10 cellular contexts compared by ENCODE assay signal in genomic region chr7:73885975-73886798, GRCh38. TPM values are rescaled to one million over a fixed set of nuclear protein-coding genes. Genes with fewer than 3 reads are reported as not detected.
DNase-seq lines count a peak whose midpoint lies in the region; ATAC-seq and TF ChIP-seq lines count a peak whose summit lies in the region.
"Had no signal": no experiment of that assay in that cellular context is flagged by ENCODE, and none has a peak within 500 bp of the region (broad histone marks: within the 10 kb centered on the region; RNA-seq: fewer than 3 reads in every experiment).

No MANE protein-coding gene starts in this region.

- no peaks in the 10 kb centered on the region for H3K27me3 ChIP-seq in BLaER1 treated with 17β-estradiol and CSF1 and Interleukin-3, amounts not matched to agents 10 nM and 100 nM
- no peaks in the 10 kb centered on the region for H3K27me3 ChIP-seq in right atrium auricular region

- H3K4me3 Mint-ChIP-seq in WTC11 = no peak overlapping the region
- H3K4me3 Mint-ChIP-seq in T-helper 2 cell treated with Interferon-gamma antibody and Interleukin-4, amounts not matched to agents 5 μg/mL and 100 μg/mL, for 36 hours = no peak overlapping the region

- H4K20me1 ChIP-seq in BLaER1 treated with 17β-estradiol and CSF1 and Interleukin-3, amounts not matched to agents 10 nM and 100 nM = peaks cover 0 to 6% (median 0%) of the 10 kb centered on the region in 11 experiments; a peak in 2 of 22 replicates

- H3K27ac ChIP-seq in BLaER1 treated with 17β-estradiol and CSF1 and Interleukin-3, amounts not matched to agents 10 nM and 100 nM = peak overlapping the region in 3 of 11 experiments; percentile 28 to 57 (median 35); a peak in 5 of 22 replicates
- H3K27ac ChIP-seq in right atrium auricular region = peak overlapping the region; percentile 60 to 68

- H3K27me3 Mint-ChIP-seq in WTC11 (ENCODE audit: low read depth) = no peaks in the 10 kb centered on the region; the same call in 1 of the 2 replicates
- H3K27me3 Mint-ChIP-seq in T-helper 2 cell treated with Interferon-gamma antibody and Interleukin-4, amounts not matched to agents 5 μg/mL and 100 μg/mL, for 36 hours (ENCODE audit: low read depth) = peaks cover 20% of the 10 kb centered on the region

- H3K36me3 ChIP-seq in BLaER1 treated with 17β-estradiol and CSF1 and Interleukin-3, amounts not matched to agents 10 nM and 100 nM = no peaks in the 10 kb centered on the region
- no peaks in the 10 kb centered on the region for H3K36me3 ChIP-seq in right atrium auricular region

- peak overlapping the region; percentile 24; the same call in 1 of the 2 replicates for H3K27ac Mint-ChIP-seq in WTC11
- H3K27ac Mint-ChIP-seq in T-helper 2 cell treated with Interferon-gamma antibody and Interleukin-4, amounts not matched to agents 5 μg/mL and 100 μg/mL, for 36 hours = no peak overlapping the region

- POLR2A ChIA-PET in WTC11 (lab: Charles Lee) = no interaction called here

- peaks cover 8 to 33% (median 27%) of the 10 kb centered on the region in 10 experiments for H3K4me1 ChIP-seq in BLaER1 treated with 17β-estradiol and CSF1 and Interleukin-3, amounts not matched to agents 10 nM and 100 nM
- H3K4me1 ChIP-seq in right atrium auricular region = peaks cover 0 to 35% of the 10 kb centered on the region in 2 donors

- ATAC-seq in WTC11 = peak; percentile 61
- ATAC-seq: activated CD4-positive, CD25-positive, alpha-beta regulatory T cell treated with anti-CD3 and anti-CD28 coated beads, Interleukin-2, amount 50 U/mL, for 24 hours had no signal

- no peak for TF ChIP-seq CTCF in WTC11 (IDR thresholded peaks at IDR 0.05)
- no peak for TF ChIP-seq CTCF in right atrium auricular region (IDR thresholded peaks at IDR 0.05)

- H3K9me3 ChIP-seq in BLaER1 treated with 17β-estradiol and CSF1 and Interleukin-3, amounts not matched to agents 10 nM and 100 nM (replicated peaks in 1 of 11) = no peaks in the 10 kb centered on the region; a peak in 1 of 22 replicates
- no peaks in the 10 kb centered on the region for H3K9me3 ChIP-seq in right atrium auricular region

- H3K4me2 ChIP-seq in BLaER1 treated with 17β-estradiol and CSF1 and Interleukin-3, amounts not matched to agents 10 nM and 100 nM = peak overlapping the region; percentile 4 to 79 (median 65); a peak in 21 of 22 replicates

- no peaks in the 10 kb centered on the region for H3K36me3 Mint-ChIP-seq in WTC11
- no peaks in the 10 kb centered on the region for H3K36me3 Mint-ChIP-seq in T-helper 2 cell treated with Interferon-gamma antibody and Interleukin-4, amounts not matched to agents 5 μg/mL and 100 μg/mL, for 36 hours (ENCODE audit: low read depth)

- peak overlapping the region in 6 of 11 experiments; percentile 32 to 54 (median 42); a peak in 8 of 22 replicates for H3K9ac ChIP-seq in BLaER1 treated with 17β-estradiol and CSF1 and Interleukin-3, amounts not matched to agents 10 nM and 100 nM

- DNase-seq in WTC11 (ENCODE audit: low spot score) (no peak), right atrium auricular region (ENCODE audit: low spot score) (peak; percentile 86), pons (ENCODE audit: low spot score) (peak; percentile 3), NCI-H1436 treated with DMSO at 0.1 percent for 48 hours (lab: John Stamatoyannopoulos, UW) (no peak), NCI-H748 treated with DMSO at 0.1 percent for 48 hours (lab: John Stamatoyannopoulos, UW) (no peak)
- DNase-seq in T-helper 2 cell treated with Interferon-gamma antibody and Interleukin-4, amounts not matched to agents 5 μg/mL and 100 μg/mL, for 36 hours (ENCODE audit: low spot score) = no peak
- no peak for DNase-seq in central memory CD4-positive, alpha-beta T cell
- DNase-seq: NCI-H2227 treated with DMSO at 0.1 percent for 48 hours had no signal

- no peak overlapping the region for H3K4me3 ChIP-seq in BLaER1 treated with 17β-estradiol and CSF1 and Interleukin-3, amounts not matched to agents 10 nM and 100 nM
- H3K4me3 ChIP-seq in right atrium auricular region = no peak overlapping the region

- H3K9me3 Mint-ChIP-seq in WTC11 = no peaks in the 10 kb centered on the region
- H3K9me3 Mint-ChIP-seq in T-helper 2 cell treated with Interferon-gamma antibody and Interleukin-4, amounts not matched to agents 5 μg/mL and 100 μg/mL, for 36 hours = no peaks in the 10 kb centered on the region

- CTCF ChIA-PET in WTC11 (lab: Charles Lee) = interaction anchor here (1.3 kb wide), 1 partner anchor 141 kb away, joined by 5 read pairs; no protein-coding TSS in a partner anchor

- peaks cover 8% of the 10 kb centered on the region; the same call in 1 of the 2 replicates for H3K4me1 Mint-ChIP-seq in WTC11
- peaks cover 5% of the 10 kb centered on the region for H3K4me1 Mint-ChIP-seq in T-helper 2 cell treated with Interferon-gamma antibody and Interleukin-4, amounts not matched to agents 5 μg/mL and 100 μg/mL, for 36 hours (ENCODE audit: low read depth)

TF ChIP-seq in WTC11, 78 proteins besides CTCF, POLR2A, EP300 and RAD21 (continues in another document):
- TF ChIP-seq ZNF232 (CRISPR knock-in tag; IDR thresholded peaks at IDR 0.05) = no peak
- TF ChIP-seq, protein P1, sequence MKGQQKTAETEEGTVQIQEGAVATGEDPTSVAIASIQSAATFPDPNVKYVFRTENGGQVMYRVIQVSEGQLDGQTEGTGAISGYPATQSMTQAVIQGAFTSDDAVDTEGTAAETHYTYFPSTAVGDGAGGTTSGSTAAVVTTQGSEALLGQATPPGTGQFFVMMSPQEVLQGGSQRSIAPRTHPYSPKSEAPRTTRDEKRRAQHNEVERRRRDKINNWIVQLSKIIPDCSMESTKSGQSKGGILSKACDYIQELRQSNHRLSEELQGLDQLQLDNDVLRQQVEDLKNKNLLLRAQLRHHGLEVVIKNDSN (CRISPR knock-in tag; IDR thresholded peaks at IDR 0.05) = no peak
- no peak for TF ChIP-seq GTF2I (CRISPR knock-in tag; conservative IDR thresholded peaks at IDR 0.05)
- TF ChIP-seq CREM (CRISPR knock-in tag; IDR thresholded peaks at IDR 0.05) = no peak
- TF ChIP-seq ZNF671 (CRISPR knock-in tag; IDR thresholded peaks at IDR 0.05) = no peak
- TF ChIP-seq NR1H2 (CRISPR knock-in tag; IDR thresholded peaks at IDR 0.05) = no peak
- TF ChIP-seq TP53 (CRISPR knock-in tag; IDR thresholded peaks at IDR 0.05) = no peak
- TF ChIP-seq NFYB (CRISPR knock-in tag; conservative IDR thresholded peaks at IDR 0.05; ENCODE audit: low read depth) = no peak
- no peak for TF ChIP-seq ZNF423 (CRISPR knock-in tag; IDR thresholded peaks at IDR 0.05)
- TF ChIP-seq MAX (CRISPR knock-in tag; IDR thresholded peaks at IDR 0.05) = no peak
- TF ChIP-seq, protein P2, sequence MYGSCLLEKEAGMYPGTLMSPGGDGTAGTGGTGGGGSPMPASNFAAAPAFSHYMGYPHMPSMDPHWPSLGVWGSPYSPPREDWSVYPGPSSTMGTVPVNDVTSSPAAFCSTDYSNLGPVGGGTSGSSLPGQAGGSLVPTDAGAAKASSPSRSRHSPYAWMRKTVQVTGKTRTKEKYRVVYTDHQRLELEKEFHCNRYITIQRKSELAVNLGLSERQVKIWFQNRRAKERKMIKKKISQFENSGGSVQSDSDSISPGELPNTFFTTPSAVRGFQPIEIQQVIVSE (CRISPR knock-in tag; IDR thresholded peaks at IDR 0.05; ENCODE audit: borderline replicate concordance) = no peak
- TF ChIP-seq, protein P3, sequence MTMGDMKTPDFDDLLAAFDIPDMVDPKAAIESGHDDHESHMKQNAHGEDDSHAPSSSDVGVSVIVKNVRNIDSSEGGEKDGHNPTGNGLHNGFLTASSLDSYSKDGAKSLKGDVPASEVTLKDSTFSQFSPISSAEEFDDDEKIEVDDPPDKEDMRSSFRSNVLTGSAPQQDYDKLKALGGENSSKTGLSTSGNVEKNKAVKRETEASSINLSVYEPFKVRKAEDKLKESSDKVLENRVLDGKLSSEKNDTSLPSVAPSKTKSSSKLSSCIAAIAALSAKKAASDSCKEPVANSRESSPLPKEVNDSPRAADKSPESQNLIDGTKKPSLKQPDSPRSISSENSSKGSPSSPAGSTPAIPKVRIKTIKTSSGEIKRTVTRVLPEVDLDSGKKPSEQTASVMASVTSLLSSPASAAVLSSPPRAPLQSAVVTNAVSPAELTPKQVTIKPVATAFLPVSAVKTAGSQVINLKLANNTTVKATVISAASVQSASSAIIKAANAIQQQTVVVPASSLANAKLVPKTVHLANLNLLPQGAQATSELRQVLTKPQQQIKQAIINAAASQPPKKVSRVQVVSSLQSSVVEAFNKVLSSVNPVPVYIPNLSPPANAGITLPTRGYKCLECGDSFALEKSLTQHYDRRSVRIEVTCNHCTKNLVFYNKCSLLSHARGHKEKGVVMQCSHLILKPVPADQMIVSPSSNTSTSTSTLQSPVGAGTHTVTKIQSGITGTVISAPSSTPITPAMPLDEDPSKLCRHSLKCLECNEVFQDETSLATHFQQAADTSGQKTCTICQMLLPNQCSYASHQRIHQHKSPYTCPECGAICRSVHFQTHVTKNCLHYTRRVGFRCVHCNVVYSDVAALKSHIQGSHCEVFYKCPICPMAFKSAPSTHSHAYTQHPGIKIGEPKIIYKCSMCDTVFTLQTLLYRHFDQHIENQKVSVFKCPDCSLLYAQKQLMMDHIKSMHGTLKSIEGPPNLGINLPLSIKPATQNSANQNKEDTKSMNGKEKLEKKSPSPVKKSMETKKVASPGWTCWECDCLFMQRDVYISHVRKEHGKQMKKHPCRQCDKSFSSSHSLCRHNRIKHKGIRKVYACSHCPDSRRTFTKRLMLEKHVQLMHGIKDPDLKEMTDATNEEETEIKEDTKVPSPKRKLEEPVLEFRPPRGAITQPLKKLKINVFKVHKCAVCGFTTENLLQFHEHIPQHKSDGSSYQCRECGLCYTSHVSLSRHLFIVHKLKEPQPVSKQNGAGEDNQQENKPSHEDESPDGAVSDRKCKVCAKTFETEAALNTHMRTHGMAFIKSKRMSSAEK (CRISPR knock-in tag; IDR thresholded peaks at IDR 0.05; ENCODE audit: borderline replicate concordance) = no peak
- no peak for TF ChIP-seq NR3C1 (CRISPR knock-in tag; conservative IDR thresholded peaks at IDR 0.05; ENCODE audit: low read depth)
- TF ChIP-seq, protein P4, sequence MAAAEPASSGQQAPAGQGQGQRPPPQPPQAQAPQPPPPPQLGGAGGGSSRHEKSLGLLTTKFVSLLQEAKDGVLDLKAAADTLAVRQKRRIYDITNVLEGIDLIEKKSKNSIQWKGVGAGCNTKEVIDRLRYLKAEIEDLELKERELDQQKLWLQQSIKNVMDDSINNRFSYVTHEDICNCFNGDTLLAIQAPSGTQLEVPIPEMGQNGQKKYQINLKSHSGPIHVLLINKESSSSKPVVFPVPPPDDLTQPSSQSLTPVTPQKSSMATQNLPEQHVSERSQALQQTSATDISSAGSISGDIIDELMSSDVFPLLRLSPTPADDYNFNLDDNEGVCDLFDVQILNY (CRISPR knock-in tag; IDR thresholded peaks at IDR 0.05) = no peak

RNA-seq across cellular contexts. Expression of gene TMEM270, which starts 25.2 kb away (rescaled TPM):
- total RNA-seq in WTC11 (2021) (0.28 TPM in 1 of 3 replicates, not detected in the others), right atrium auricular region (not detected)

RNA-seq across cellular contexts. Expression of gene METTL27, which starts 43.9 kb away (rescaled TPM):
- 4.3 to 7.7 TPM (median 6.6 TPM) in 3 replicates for total RNA-seq in WTC11 (2021)
- under 1 TPM in 1 of 2 donors, not detected in 1; 0.39 TPM for total RNA-seq in right atrium auricular region

RNA-seq across cellular contexts. Expression of gene CLDN4, which starts 55.4 kb away (rescaled TPM):
- total RNA-seq in WTC11 (2021) (32.0 to 54.3 TPM (median 52.5 TPM) in 3 replicates), right atrium auricular region (under 1 TPM in 1 of 2 donors, not detected in 1; 0.41 TPM)

Comparison
In these comparisons a context has a peak if more than half of its experiments do, and no peak if none do; other contexts are left out.
1. DNase-seq: peak in right atrium auricular region (single experiment) and pons (single experiment); none in WTC11 (single experiment), T-helper 2 cell treated with Interferon-gamma antibody and Interleukin-4, amounts not matched to agents 5 μg/mL and 100 μg/mL, for 36 hours (single experiment), NCI-H1436 treated with DMSO at 0.1 percent for 48 hours (single experiment), central memory CD4-positive, alpha-beta T cell (single experiment) and NCI-H748 treated with DMSO at 0.1 percent for 48 hours (single experiment).
2. RNA of gene CLDN4, which starts 55.4 kb away (total RNA-seq): 32.0 to 54.3 TPM in WTC11; 0.41 TPM in right atrium auricular region; every median in the first group is over 10 times any median in the second.